Comparison of ENCODE assay signal across 8 cellular contexts in genomic region chr17:43543771-43544575, GRCh38. TPM values are rescaled to one million over a fixed set of nuclear protein-coding genes. Genes with fewer than 3 reads are reported as not detected.
DNase-seq lines count a peak whose midpoint lies in the region; ATAC-seq and TF ChIP-seq lines count a peak whose summit lies in the region.
"Had no signal": no experiment of that assay in that cellular context is flagged by ENCODE, and none has a peak within 500 bp of the region (broad histone marks: within the 10 kb centered on the region; RNA-seq: fewer than 3 reads in every experiment).

No MANE protein-coding gene starts in this region.

- peaks cover 42% of the 10 kb centered on the region for H3K27me3 Mint-ChIP-seq in nephron progenitor cell (ENCODE audit: low read depth, poor library complexity)

- peaks cover 37% of the 10 kb centered on the region for H3K4me1 ChIP-seq in mammary epithelial cell (ENCODE audit: insufficient read depth, low read length)

- H3K9me3 Mint-ChIP-seq in nephron progenitor cell: no peaks in the 10 kb centered on the region

- no peaks in the 10 kb centered on the region for H3K9me3 ChIP-seq in mammary epithelial cell (replicated peaks; ENCODE audit: insufficient read depth, low read length)

- H3K9ac ChIP-seq in mammary epithelial cell (ENCODE audit: insufficient read depth, low read length): peak overlapping the region; percentile 89

- ATAC-seq in HG03565 (IDR thresholded peaks at IDR 0.05; ENCODE audit: unreplicated experiment): no peak

- H2AFZ ChIP-seq in mammary epithelial cell (ENCODE audit: low read depth, low read length): no peak overlapping the region

- no peaks in the 10 kb centered on the region for H3K36me3 ChIP-seq in mammary epithelial cell (ENCODE audit: insufficient read depth, low read length)

- no peak overlapping the region for H3K27ac Mint-ChIP-seq in nephron progenitor cell

- H3K4me2 ChIP-seq in mammary epithelial cell (ENCODE audit: insufficient read depth, low read depth, low read length): peak overlapping the region; percentile 95

- intact Hi-C loops in mammary epithelial cell (cut with micrococcal nuclease): no loop called here

- no peaks in the 10 kb centered on the region for H4K20me1 ChIP-seq in mammary epithelial cell (ENCODE audit: insufficient read depth, low read length)

- TF ChIP-seq CTCF in GM12875 (IDR thresholded peaks at IDR 0.05; ENCODE audit: borderline replicate concordance, insufficient read depth, low read depth, low read length) (peak; percentile 14; the same call in 1 of the 2 replicates), mammary epithelial cell (conservative IDR thresholded peaks at IDR 0.05 in 1 of 2, IDR thresholded peaks at IDR 0.05 in 1 of 2; ENCODE audit: extremely low read depth in 1 of 2, insufficient read depth in 1 of 2, low read depth in 1 of 2, low read length in 2 of 2) (no peak), nephron progenitor cell (IDR thresholded peaks at IDR 0.05) (no peak), coronary artery (IDR thresholded peaks at IDR 0.05) (no peak)

- peak overlapping the region; percentile 92 for H3K4me3 Mint-ChIP-seq in nephron progenitor cell

- in situ Hi-C loops in mammary epithelial cell (cut with MboI; ENCODE audit: low sequenced_read_pairs in 2 of 2): no loop called here

- H3K36me3 Mint-ChIP-seq in nephron progenitor cell (ENCODE audit: low read depth): no peaks in the 10 kb centered on the region

- CTCF ChIA-PET in mammary epithelial cell (lab: Charles Lee; ENCODE audit: low non-redundant PET): no interaction called here

- BruUV-seq in mammary epithelial cell (replicated peaks; lab: Mats Ljungman, UMichigan): TSS peak; percentile 26

- H3K27me3 ChIP-seq in mammary epithelial cell (ENCODE audit: insufficient read depth, low read length): no peaks in the 10 kb centered on the region

- H3K27ac ChIP-seq in mammary epithelial cell (ENCODE audit: insufficient read depth, low read depth, low read length) (no peak overlapping the region), coronary artery (no peak overlapping the region)

- peaks cover 75% of the 10 kb centered on the region for H3K4me1 Mint-ChIP-seq in nephron progenitor cell

- peak; percentile 4 for DNase-seq in NCI-H226
- DNase-seq in mammary epithelial cell: no peak
- DNase-seq in nephron progenitor cell: no peak
- no peak for DNase-seq in coronary artery (ENCODE audit: low spot score)
- DNase-seq in islet precursor cell: no peak
- DNase-seq: kidney had no signal

- H3K79me2 ChIP-seq in mammary epithelial cell (ENCODE audit: insufficient read depth, low read length): peaks cover 48% of the 10 kb centered on the region

- H3K4me3 ChIP-seq in GM12875 (ENCODE audit: low read depth, low read length): no peak overlapping the region
- peak overlapping the region in 2 of 3 experiments; percentile 44 to 60 for H3K4me3 ChIP-seq in mammary epithelial cell (replicated peaks in 1 of 3; ENCODE audit: insufficient read depth in 1 of 3, low read depth in 2 of 3, low read length in 3 of 3)
- no peak overlapping the region for H3K4me3 ChIP-seq in coronary artery

- dilution Hi-C loops in mammary epithelial cell (cut with HindIII; ENCODE audit: low sequenced_read_pairs): no loop called here

- WGBS in mammary epithelial cell (ENCODE audit: low coverage, missing lambda C conversion rate): 35% methylated on average over 6 of the region's 7 CpGs

RNA-seq across cellular contexts. Expression of gene ETV4, which starts 2.2 kb away (rescaled TPM):
- 10 to 100 TPM; 10.2 to 46.0 TPM for total RNA-seq in mammary epithelial cell
- 34.1 TPM for polyA plus RNA-seq in mammary epithelial cell
- 21.1 TPM for polyA minus RNA-seq in mammary epithelial cell

Comparison
In these comparisons a context has a peak if more than half of its experiments do, and no peak if none do; other contexts are left out.
1. H3K4me3 ChIP-seq: peak in mammary epithelial cell (2 of 3); none in GM12875 (single experiment) and coronary artery (single experiment).